8 cellular contexts compared by ENCODE assay signal in the genomic region with DNA sequence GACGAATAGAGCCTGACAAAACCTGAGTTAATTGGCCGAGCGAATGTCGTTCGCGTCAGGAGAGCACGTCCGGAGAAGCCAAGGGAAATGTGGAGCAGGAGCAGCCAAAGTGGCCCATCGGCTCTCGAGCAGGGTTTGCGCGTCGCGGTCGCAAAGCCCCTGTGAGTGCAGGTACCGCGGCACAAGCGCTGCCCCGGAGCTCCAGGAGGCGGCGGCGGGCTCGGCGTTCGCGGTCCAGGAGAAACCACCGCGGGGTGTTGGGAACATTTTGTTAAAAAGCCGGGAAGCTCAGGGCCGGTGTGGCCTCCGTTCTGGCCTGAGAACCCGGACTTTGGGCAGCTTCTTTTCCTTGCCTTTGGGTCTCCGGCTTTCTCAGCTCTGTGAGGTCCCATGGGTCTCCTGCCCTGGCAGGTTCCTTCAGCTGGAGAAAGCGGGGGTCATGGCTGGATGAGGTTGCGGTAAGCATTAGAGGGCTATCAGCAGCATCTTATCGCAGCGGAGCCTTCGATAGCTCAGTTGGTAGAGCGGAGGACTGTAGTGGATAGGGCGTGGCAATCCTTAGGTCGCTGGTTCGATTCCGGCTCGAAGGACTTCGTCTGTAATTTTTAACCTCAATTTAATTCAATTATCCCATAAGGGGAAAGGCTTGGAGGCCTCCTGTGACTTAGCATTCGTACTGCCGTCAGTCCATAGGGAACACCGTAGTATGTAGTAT. TPM values are rescaled to one million over a fixed set of nuclear protein-coding genes. Genes with fewer than 3 reads are reported as not detected.
DNase-seq lines count a peak whose midpoint lies in the region; TF ChIP-seq lines count a peak whose summit lies in the region.

No MANE protein-coding gene starts in this region.

- peaks cover 18% of the 10 kb centered on the region for H3K79me2 ChIP-seq in Loucy (ENCODE audit: insufficient read depth, low read length)

- H4K20me1 ChIP-seq in Loucy (ENCODE audit: insufficient read depth, low read length, poor library complexity, severe bottlenecking), result no peaks in the 10 kb centered on the region

- H3K4me1 ChIP-seq in ES-I3 (ENCODE audit: insufficient read depth, low read length), result no peaks in the 10 kb centered on the region
- peaks cover 25% of the 10 kb centered on the region for H3K4me1 ChIP-seq in Loucy (ENCODE audit: insufficient read depth, low read length, poor library complexity, severe bottlenecking)
- peaks cover 16% of the 10 kb centered on the region for H3K4me1 ChIP-seq in neuron (ENCODE audit: insufficient read depth, low read length)

- peaks cover 4% of the 10 kb centered on the region for H3K36me3 ChIP-seq in ES-I3 (ENCODE audit: insufficient read depth, low read length)
- H3K36me3 ChIP-seq in H7 (replicated peaks; ENCODE audit: control insufficient read depth, insufficient read depth, low read length), result peaks cover 9% of the 10 kb centered on the region
- peaks cover 18% of the 10 kb centered on the region; the same call in 1 of the 2 replicates for H3K36me3 ChIP-seq in Loucy (ENCODE audit: insufficient read depth, low read length)
- H3K36me3 ChIP-seq in neuron (ENCODE audit: insufficient read depth, low read length), result peaks cover 25% of the 10 kb centered on the region

- no peaks in the 10 kb centered on the region for H3K9me3 ChIP-seq in ES-I3 (ENCODE audit: control insufficient read depth, insufficient read depth, low read length)
- H3K9me3 ChIP-seq in Loucy (ENCODE audit: insufficient read depth, low read depth, low read length), result no peaks in the 10 kb centered on the region
- H3K9me3 ChIP-seq in neuron (ENCODE audit: low read length), result no peaks in the 10 kb centered on the region

- peak overlapping the region; percentile 83 for H3K4me2 ChIP-seq in Loucy (ENCODE audit: low read depth, low read length, poor library complexity, severe bottlenecking)

- peak; percentile 33 for TF ChIP-seq CTCF in Loucy (conservative IDR thresholded peaks at IDR 0.05; ENCODE audit: low read length)
- TF ChIP-seq CTCF in foreskin fibroblast (IDR thresholded peaks at IDR 0.05; ENCODE audit: low read depth, low read length), result peak; percentile 40

- H3K9ac ChIP-seq in ES-I3 (ENCODE audit: low read depth, low read length), result peak overlapping the region; percentile 93
- H3K9ac ChIP-seq in Loucy (ENCODE audit: low read depth, low read length, poor library complexity, severe bottlenecking), result peak overlapping the region; percentile 88

- H3K4me3 ChIP-seq in H7 (ENCODE audit: insufficient read depth, low read depth, low read length) (peak overlapping the region; percentile 91), Loucy (ENCODE audit: low read length, poor library complexity, severe bottlenecking) (peak overlapping the region; percentile 94), foreskin fibroblast (ENCODE audit: low read depth in 1 of 2, low read length in 2 of 2) (peak overlapping the region; percentile 79 to 85), neuron (ENCODE audit: low read length) (peak overlapping the region; percentile 75)

- peak; percentile 92 for DNase-seq in H7
- peak; percentile 85 to 90 for DNase-seq in SHP77 (lab: John Stamatoyannopoulos, UW)
- peak; percentile 41 for DNase-seq in activated gamma-delta T cell (lab: John Stamatoyannopoulos, UW)
- DNase-seq in foreskin fibroblast, result peak; percentile 89 to 95
- peak; percentile 79 for DNase-seq in stromal cell of bone marrow (ENCODE audit: low read depth)

- no peaks in the 10 kb centered on the region for H3K27me3 ChIP-seq in H7 (ENCODE audit: control insufficient read depth, insufficient read depth, low read length)
- H3K27me3 ChIP-seq in Loucy (ENCODE audit: insufficient read depth, low read length, poor library complexity, severe bottlenecking), result no peaks in the 10 kb centered on the region
- no peaks in the 10 kb centered on the region for H3K27me3 ChIP-seq in neuron (ENCODE audit: insufficient read depth, low read length)

- peak overlapping the region; percentile 92 for H2AFZ ChIP-seq in Loucy (ENCODE audit: low read length)
- H2AFZ ChIP-seq in neuron (ENCODE audit: low read depth, low read length), result peak overlapping the region; percentile 86

- peaks cover 3% of the 10 kb centered on the region; the same call in 1 of the 2 replicates for H3F3A ChIP-seq in Loucy (ENCODE audit: low read depth)

- H3K9me2 ChIP-seq in Loucy (replicated peaks; ENCODE audit: low read depth, low read length), result no peaks in the 10 kb centered on the region

RNA-seq across cellular contexts. Expression of gene AGBL5, which starts 1.0 kb away (rescaled TPM):
- total RNA-seq in H7 (2014; rRNA removed; shearing (Covaris generic)), result 45.4 and 46.7 TPM in 2 replicates

RNA-seq across cellular contexts. Expression of gene TMEM214, which starts 17.7 kb away (rescaled TPM):
- total RNA-seq in H7 (2014; rRNA removed; shearing (Covaris generic)), result 46.5 and 46.6 TPM in 2 replicates

RNA-seq across cellular contexts. Expression of gene OST4, which starts 21.0 kb away (rescaled TPM):
- 197 and 228 TPM in 2 replicates for total RNA-seq in H7 (2014; rRNA removed; shearing (Covaris generic))

RNA-seq across cellular contexts. Expression of gene EMILIN1, which starts 28.0 kb away (rescaled TPM):
- total RNA-seq in H7 (2014; rRNA removed; shearing (Covaris generic)), result 5.1 and 5.8 TPM in 2 replicates

RNA-seq across cellular contexts. Expression of gene KHK, which starts 36.1 kb away (rescaled TPM):
- total RNA-seq in H7 (2014; rRNA removed; shearing (Covaris generic)), result 3.3 and 5.3 TPM in 2 replicates

Comparison
In these comparisons a context has a peak if more than half of its experiments do, and no peak if none do; other contexts are left out.
1. Peak in every context shown above with its lines: DNase-seq and H3K4me3 ChIP-seq.
2. DNase-seq: peak in every context shown above with its lines; median percentile 92 in H7; 92 in foreskin fibroblast; 88 in SHP77; 79 in stromal cell of bone marrow; 41 in activated gamma-delta T cell.